Comparison of ENCODE assay signal across 20 cellular contexts in the genomic region with DNA sequence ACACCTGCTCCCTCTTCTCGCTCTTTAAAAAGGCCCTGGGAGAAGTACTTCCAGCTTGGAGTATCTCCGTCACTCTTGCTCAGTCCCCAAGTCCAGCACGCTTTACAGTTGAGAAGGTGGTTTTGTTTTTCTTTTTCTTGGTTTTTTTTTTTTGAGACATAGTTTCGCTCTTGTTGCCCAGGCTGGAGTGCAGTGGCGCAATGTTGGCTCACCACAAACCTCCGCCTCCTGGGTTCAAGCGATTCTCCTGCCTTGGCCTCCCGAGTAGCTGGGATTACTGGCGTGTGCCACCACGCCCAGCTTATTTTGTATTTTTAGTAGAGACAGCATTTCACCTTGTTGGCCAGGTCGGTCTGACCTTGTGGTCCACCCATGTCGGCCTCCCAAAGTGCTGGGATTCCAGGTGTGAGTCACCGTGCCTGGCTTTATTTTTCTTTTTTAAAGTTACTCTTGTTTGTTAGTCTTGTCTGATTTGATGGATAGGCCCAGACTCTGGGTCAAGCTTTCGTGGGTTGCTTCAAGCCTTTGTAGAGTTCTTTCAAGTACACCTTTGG. TPM values are rescaled to one million over a fixed set of nuclear protein-coding genes. Genes with fewer than 3 reads are reported as not detected.
DNase-seq lines count a peak whose midpoint lies in the region; ATAC-seq and TF ChIP-seq lines count a peak whose summit lies in the region.
"Had no signal": no experiment of that assay in that cellular context is flagged by ENCODE, and none has a peak within 500 bp of the region (broad histone marks: within the 10 kb centered on the region; RNA-seq: fewer than 3 reads in every experiment).

No MANE protein-coding gene starts in this region.

- H2AFZ ChIP-seq in trophoblast cell (ENCODE audit: insufficient read depth, low read length, poor library complexity) (no peak overlapping the region), Karpas-422 (ENCODE audit: low read length) (no peak overlapping the region)

- no peaks in the 10 kb centered on the region for H3K79me1 ChIP-seq in trophoblast cell (ENCODE audit: low read length)

- H3K27me3 ChIP-seq in trophoblast cell (ENCODE audit: insufficient read depth, low read length) (no peaks in the 10 kb centered on the region), Karpas-422 (ENCODE audit: low read length) (no peaks in the 10 kb centered on the region)

- H3K9me3 ChIP-seq in trophoblast cell (ENCODE audit: insufficient read depth, low read depth, low read length) (no peaks in the 10 kb centered on the region), Karpas-422 (ENCODE audit: low read length) (no peaks in the 10 kb centered on the region)

- H4K20me1 ChIP-seq in Karpas-422 (ENCODE audit: insufficient read depth, low read depth, low read length), result no peaks in the 10 kb centered on the region

- H3K36me3 Mint-ChIP-seq in natural killer cell treated with Interleukin-12 subunit alpha and Interleukin-12 subunit beta and Interleukin-15 and Interleukin-18, amount 100 ng/mL, for 72 hours, result no peaks in the 10 kb centered on the region
- no peaks in the 10 kb centered on the region for H3K36me3 Mint-ChIP-seq in natural killer cell
- peaks cover 2% of the 10 kb centered on the region for H3K36me3 Mint-ChIP-seq in central memory CD8-positive, alpha-beta T cell (ENCODE audit: insufficient read depth)
- H3K36me3 Mint-ChIP-seq in activated T-helper 1 cell treated with anti-CD3 and anti-CD28 coated beads, Interleukin-12 subunit alpha, Interleukin-12 subunit beta, Interleukin-2, Interleukin-4 antibody, amounts not matched to agents 30 ng/mL and 10 ng/mL and 1 ng/mL, durations not matched to agents 14 hours and 24 hours and 36 hours (ENCODE audit: low read depth), result no peaks in the 10 kb centered on the region

- H3K4me1 Mint-ChIP-seq in natural killer cell treated with Interleukin-12 subunit alpha and Interleukin-12 subunit beta and Interleukin-15 and Interleukin-18, amount 100 ng/mL, for 72 hours (ENCODE audit: low read depth in 2 of 2), result peaks cover 21 to 22% of the 10 kb centered on the region in 2 donors
- no peaks in the 10 kb centered on the region for H3K4me1 Mint-ChIP-seq in natural killer cell
- no peaks in the 10 kb centered on the region for H3K4me1 Mint-ChIP-seq in central memory CD8-positive, alpha-beta T cell
- no peaks in the 10 kb centered on the region for H3K4me1 Mint-ChIP-seq in activated T-helper 1 cell treated with anti-CD3 and anti-CD28 coated beads, Interleukin-12 subunit alpha, Interleukin-12 subunit beta, Interleukin-2, Interleukin-4 antibody, amounts not matched to agents 30 ng/mL and 10 ng/mL and 1 ng/mL, durations not matched to agents 14 hours and 24 hours and 36 hours (ENCODE audit: low read depth)

- H2AK5ac ChIP-seq in trophoblast cell (ENCODE audit: low read length), result no peak overlapping the region

- no peak overlapping the region for H4K91ac ChIP-seq in trophoblast cell (ENCODE audit: low read depth, low read length)

- peak overlapping the region; percentile 12 for H3K4me3 Mint-ChIP-seq in natural killer cell treated with Interleukin-12 subunit alpha and Interleukin-12 subunit beta and Interleukin-15 and Interleukin-18, amount 100 ng/mL, for 72 hours
- no peak overlapping the region for H3K4me3 Mint-ChIP-seq in natural killer cell
- no peak overlapping the region for H3K4me3 Mint-ChIP-seq in central memory CD8-positive, alpha-beta T cell
- no peak overlapping the region for H3K4me3 Mint-ChIP-seq in activated T-helper 1 cell treated with anti-CD3 and anti-CD28 coated beads, Interleukin-12 subunit alpha, Interleukin-12 subunit beta, Interleukin-2, Interleukin-4 antibody, amounts not matched to agents 30 ng/mL and 10 ng/mL and 1 ng/mL, durations not matched to agents 14 hours and 24 hours and 36 hours
- H3K4me3 Mint-ChIP-seq: HFFc6 had no signal

- no peak overlapping the region for H2BK120ac ChIP-seq in trophoblast cell (ENCODE audit: insufficient read depth, low read length, poor library complexity)

- H3K27me3 Mint-ChIP-seq in natural killer cell treated with Interleukin-12 subunit alpha and Interleukin-12 subunit beta and Interleukin-15 and Interleukin-18, amount 100 ng/mL, for 72 hours, result peaks cover 0 to 8% of the 10 kb centered on the region in 2 donors
- H3K27me3 Mint-ChIP-seq in natural killer cell (ENCODE audit: low read depth in 2 of 2), result peaks cover 0 to 4% of the 10 kb centered on the region in 2 donors
- no peaks in the 10 kb centered on the region for H3K27me3 Mint-ChIP-seq in central memory CD8-positive, alpha-beta T cell
- H3K27me3 Mint-ChIP-seq in activated T-helper 1 cell treated with anti-CD3 and anti-CD28 coated beads, Interleukin-12 subunit alpha, Interleukin-12 subunit beta, Interleukin-2, Interleukin-4 antibody, amounts not matched to agents 30 ng/mL and 10 ng/mL and 1 ng/mL, durations not matched to agents 14 hours and 24 hours and 36 hours (ENCODE audit: insufficient read depth), result peaks cover 12% of the 10 kb centered on the region

- H3K4me3 ChIP-seq in trophoblast cell (ENCODE audit: low read depth, low read length) (no peak overlapping the region), Karpas-422 (ENCODE audit: low read length) (no peak overlapping the region)
- H3K4me3 ChIP-seq: SK-N-MC had no signal

- H3K79me2 ChIP-seq in trophoblast cell (ENCODE audit: control insufficient read depth, insufficient read depth, low read length, poor library complexity) (no peaks in the 10 kb centered on the region), Karpas-422 (ENCODE audit: low read length) (no peaks in the 10 kb centered on the region)

- H3K27ac Mint-ChIP-seq in natural killer cell treated with Interleukin-12 subunit alpha and Interleukin-12 subunit beta and Interleukin-15 and Interleukin-18, amount 100 ng/mL, for 72 hours, result peak overlapping the region; percentile 22 to 81
- H3K27ac Mint-ChIP-seq in natural killer cell, result no peak overlapping the region
- H3K27ac Mint-ChIP-seq in central memory CD8-positive, alpha-beta T cell (ENCODE audit: low read depth), result peak overlapping the region; percentile 44
- H3K27ac Mint-ChIP-seq in activated T-helper 1 cell treated with anti-CD3 and anti-CD28 coated beads, Interleukin-12 subunit alpha, Interleukin-12 subunit beta, Interleukin-2, Interleukin-4 antibody, amounts not matched to agents 30 ng/mL and 10 ng/mL and 1 ng/mL, durations not matched to agents 14 hours and 24 hours and 36 hours, result no peak overlapping the region
- H3K27ac Mint-ChIP-seq: HFFc6 had no signal

- no peak overlapping the region for H3K23ac ChIP-seq in trophoblast cell (ENCODE audit: low read length)

- no peak overlapping the region for H4K8ac ChIP-seq in trophoblast cell (ENCODE audit: low read depth, low read length)

- no peak overlapping the region for H3K9ac ChIP-seq in trophoblast cell (ENCODE audit: low read length)
- H3K9ac ChIP-seq in Karpas-422 (ENCODE audit: low read length), result no peak overlapping the region
- H3K9ac ChIP-seq: KMS-11 had no signal

- H4K12ac ChIP-seq in trophoblast cell (ENCODE audit: low read depth, low read length), result no peak overlapping the region

- intact Hi-C loops in natural killer cell (cut with micrococcal nuclease), result no loop called here
- intact Hi-C loops in activated T-helper 1 cell treated with anti-CD3 and anti-CD28 coated beads, Interleukin-12 subunit alpha, Interleukin-12 subunit beta, Interleukin-2, Interleukin-4 antibody, amounts not matched to agents 30 ng/mL and 10 ng/mL and 1 ng/mL, durations not matched to agents 14 hours and 24 hours and 36 hours (cut with micrococcal nuclease), result no loop called here

- no peak for ATAC-seq in natural killer cell treated with Interleukin-12 subunit alpha and Interleukin-12 subunit beta and Interleukin-15 and Interleukin-18, amount 100 ng/mL, for 72 hours
- no peak for ATAC-seq in natural killer cell
- ATAC-seq in central memory CD8-positive, alpha-beta T cell (replicated peaks; ENCODE audit: extremely low read depth, poor library complexity, severe bottlenecking), result no peak

- H3K4me2 ChIP-seq in trophoblast cell (ENCODE audit: low read length) (no peak overlapping the region), Karpas-422 (ENCODE audit: low read depth, low read length, poor library complexity, severe bottlenecking) (no peak overlapping the region)
- H3K4me2 ChIP-seq: KMS-11 had no signal

- no peak overlapping the region for H3K4ac ChIP-seq in trophoblast cell (ENCODE audit: low read depth, low read length)

- H3K18ac ChIP-seq in trophoblast cell (ENCODE audit: low read length), result no peak overlapping the region

- H3K9me3 Mint-ChIP-seq in natural killer cell treated with Interleukin-12 subunit alpha and Interleukin-12 subunit beta and Interleukin-15 and Interleukin-18, amount 100 ng/mL, for 72 hours, result no peaks in the 10 kb centered on the region
- no peaks in the 10 kb centered on the region for H3K9me3 Mint-ChIP-seq in natural killer cell
- H3K9me3 Mint-ChIP-seq in central memory CD8-positive, alpha-beta T cell, result no peaks in the 10 kb centered on the region
- H3K9me3 Mint-ChIP-seq in activated T-helper 1 cell treated with anti-CD3 and anti-CD28 coated beads, Interleukin-12 subunit alpha, Interleukin-12 subunit beta, Interleukin-2, Interleukin-4 antibody, amounts not matched to agents 30 ng/mL and 10 ng/mL and 1 ng/mL, durations not matched to agents 14 hours and 24 hours and 36 hours, result no peaks in the 10 kb centered on the region
- H3K9me3 Mint-ChIP-seq: HFFc6 had no signal

- DNase-seq in natural killer cell treated with Interleukin-12 subunit alpha and Interleukin-12 subunit beta and Interleukin-15 and Interleukin-18, amount 100 ng/mL, for 72 hours (ENCODE audit: low spot score), result no peak
- DNase-seq in natural killer cell (no peak), NOMO-1 treated with DMSO at 0.1 percent for 48 hours (lab: John Stamatoyannopoulos, UW; ENCODE audit: unreplicated experiment) (peak; percentile 47), trophoblast cell (no peak), DMS 273 (lab: John Stamatoyannopoulos, UW; ENCODE audit: unreplicated experiment) (no peak), Karpas-422 (no peak)
- no peak for DNase-seq in central memory CD8-positive, alpha-beta T cell (ENCODE audit: low spot score in 2 of 2)
- no peak for DNase-seq in activated T-helper 1 cell treated with anti-CD3 and anti-CD28 coated beads, Interleukin-12 subunit alpha, Interleukin-12 subunit beta, Interleukin-2, Interleukin-4 antibody, amounts not matched to agents 30 ng/mL and 10 ng/mL and 1 ng/mL, durations not matched to agents 14 hours and 24 hours and 36 hours (ENCODE audit: low spot score)
- DNase-seq: DMS153, HFFc6, MM.1S, NCI-H1436, NCI-H2029, NCI-H2171, NCI-H446 treated with DMSO at 0.1 percent for 48 hours, Right ventricle myocardium superior had no signal

- WGBS in trophoblast cell (ENCODE audit: extremely low coverage, insufficient coverage, insufficient read length), result no CpG with 5 or more reads among the region's 14 CpGs

- H3K9me2 ChIP-seq in Karpas-422 (replicated peaks; ENCODE audit: insufficient read depth, low read length), result no peaks in the 10 kb centered on the region

- H3K4me1 ChIP-seq in trophoblast cell (ENCODE audit: control insufficient read depth in 1 of 2, insufficient read depth in 2 of 2, low read length in 2 of 2), result no peaks in the 10 kb centered on the region
- H3K4me1 ChIP-seq in Karpas-422 (ENCODE audit: low read length), result peaks cover 5% of the 10 kb centered on the region

- H2BK5ac ChIP-seq in trophoblast cell (ENCODE audit: low read depth, low read length, poor library complexity), result no peak overlapping the region

- H3K36me3 ChIP-seq in trophoblast cell (ENCODE audit: control insufficient read depth in 1 of 2, insufficient read depth in 2 of 2, low read length in 2 of 2) (no peaks in the 10 kb centered on the region), Karpas-422 (ENCODE audit: insufficient read depth, low read length) (no peaks in the 10 kb centered on the region)

- H2BK12ac ChIP-seq in trophoblast cell (ENCODE audit: low read length), result no peak overlapping the region

- TF ChIP-seq CTCF in natural killer cell (IDR thresholded peaks at IDR 0.05), result no peak

- H3K27ac ChIP-seq in trophoblast cell (ENCODE audit: low read depth, low read length), result no peak overlapping the region
- no peak overlapping the region for H3K27ac ChIP-seq in Karpas-422 (ENCODE audit: low read length)
- H3K27ac ChIP-seq: C4-2B, KMS-11, SK-N-MC had no signal

- H3K14ac ChIP-seq in trophoblast cell (ENCODE audit: low read length), result no peak overlapping the region

RNA-seq across cellular contexts. Expression of a gene that starts 1.9 kb away (rescaled TPM):
- total RNA-seq in natural killer cell treated with Interleukin-12 subunit alpha and Interleukin-12 subunit beta and Interleukin-15 and Interleukin-18, amount 100 ng/mL, for 72 hours, result 1 to 10 TPM; 1.1 to 2.1 TPM
- 1 to 10 TPM in 2 of 3 donors, under 1 TPM in 1; 0.75 to 2.2 (median 1.4) TPM for total RNA-seq in natural killer cell
- not detected in 2 replicates for polyA plus RNA-seq in trophoblast cell (2013)
- not detected in 2 replicates for total RNA-seq in activated T-helper 1 cell treated with anti-CD3 and anti-CD28 coated beads, Interleukin-12 subunit alpha, Interleukin-12 subunit beta, Interleukin-2, Interleukin-4 antibody, amounts not matched to agents 30 ng/mL and 10 ng/mL and 1 ng/mL, durations not matched to agents 14 hours and 24 hours and 36 hours
- total RNA-seq in Karpas-422 (2014; rRNA removed; shearing (Covaris generic); ENCODE audit: low replicate concordance), result not detected in 2 replicates
- total RNA-seq: H4, HFFc6 had no signal

RNA-seq across cellular contexts. Expression of a gene that starts 12.2 kb away (rescaled TPM):
- total RNA-seq in natural killer cell treated with Interleukin-12 subunit alpha and Interleukin-12 subunit beta and Interleukin-15 and Interleukin-18, amount 100 ng/mL, for 72 hours, result not detected
- total RNA-seq in natural killer cell, result not detected
- polyA plus RNA-seq in trophoblast cell (2013), result not detected in 2 replicates
- total RNA-seq in activated T-helper 1 cell treated with anti-CD3 and anti-CD28 coated beads, Interleukin-12 subunit alpha, Interleukin-12 subunit beta, Interleukin-2, Interleukin-4 antibody, amounts not matched to agents 30 ng/mL and 10 ng/mL and 1 ng/mL, durations not matched to agents 14 hours and 24 hours and 36 hours, result not detected in 2 replicates
- total RNA-seq in Karpas-422 (2014; rRNA removed; shearing (Covaris generic); ENCODE audit: low replicate concordance), result not detected in 2 replicates
- total RNA-seq: H4, HFFc6 had no signal

Comparison
In these comparisons a context has a peak if more than half of its experiments do, and no peak if none do; other contexts are left out.
1. H3K27ac Mint-ChIP-seq: peak in natural killer cell treated with Interleukin-12 subunit alpha and Interleukin-12 subunit beta and Interleukin-15 and Interleukin-18, amount 100 ng/mL, for 72 hours (2 of 2) and central memory CD8-positive, alpha-beta T cell (single experiment); none in natural killer cell (0 of 2) and activated T-helper 1 cell treated with anti-CD3 and anti-CD28 coated beads, Interleukin-12 subunit alpha, Interleukin-12 subunit beta, Interleukin-2, Interleukin-4 antibody, amounts not matched to agents 30 ng/mL and 10 ng/mL and 1 ng/mL, durations not matched to agents 14 hours and 24 hours and 36 hours (single experiment).